ENCODE assay signal across 1 cellular context in genomic region chr14:76812422-76813383, GRCh38.
A peak's percentile ranks its signal among the peaks of the same experiment; 100 is the strongest.
TF ChIP-seq lines count a peak whose summit lies in the region.

Gene ANGEL1 (minus strand): TSS chr14:76812882. CDS start chr14:76812827, 55 bp downstream.

TF ChIP-seq in HepG2, 621 proteins besides CTCF, POLR2A, EP300 and RAD21 (continued from another document and continues in another):
- TF ChIP-seq ZNF597 (CRISPR knock-in tag; IDR thresholded peaks at IDR 0.05), result no peak
- TF ChIP-seq RFXAP (CRISPR knock-in tag; IDR thresholded peaks at IDR 0.05; ENCODE audit: borderline replicate concordance), result peak; percentile 31
- TF ChIP-seq ZNF766 (CRISPR knock-in tag; IDR thresholded peaks at IDR 0.05; ENCODE audit: borderline replicate concordance), result no peak
- no peak for TF ChIP-seq ZNF33A (CRISPR knock-in tag; IDR thresholded peaks at IDR 0.05; ENCODE audit: borderline replicate concordance)
- TF ChIP-seq MAFG (CRISPR knock-in tag; IDR thresholded peaks at IDR 0.05), result no peak
- peak; percentile 96 for TF ChIP-seq U2AF2 (IDR thresholded peaks at IDR 0.05; ENCODE audit: low read depth, low read length)
- TF ChIP-seq NPAS2 (CRISPR knock-in tag; IDR thresholded peaks at IDR 0.05; ENCODE audit: borderline replicate concordance), result no peak
- peak; percentile 57; the same call in 1 of the 2 replicates for TF ChIP-seq THAP8 (CRISPR knock-in tag; IDR thresholded peaks at IDR 0.05; ENCODE audit: borderline replicate concordance)
- TF ChIP-seq ATF7 (IDR thresholded peaks at IDR 0.05), result no peak
- no peak for TF ChIP-seq ATF7 (CRISPR knock-in tag; IDR thresholded peaks at IDR 0.05)
- peak; percentile 78; the same call in 1 of the 2 replicates for TF ChIP-seq E2F5 (CRISPR knock-in tag; conservative IDR thresholded peaks at IDR 0.05)
- no peak for TF ChIP-seq JUNB (CRISPR knock-in tag; IDR thresholded peaks at IDR 0.05; ENCODE audit: borderline replicate concordance)
- TF ChIP-seq ZSCAN12 (CRISPR knock-in tag; IDR thresholded peaks at IDR 0.05), result peak; percentile 24; the same call in 1 of the 2 replicates
- TF ChIP-seq ZNF253 (CRISPR knock-in tag; IDR thresholded peaks at IDR 0.05; ENCODE audit: borderline replicate concordance), result no peak
- peak; percentile 97 for TF ChIP-seq RBFOX2 (IDR thresholded peaks at IDR 0.05; ENCODE audit: low read depth, low read length)
- peak; percentile 90 for TF ChIP-seq ZFX (CRISPR knock-in tag; IDR thresholded peaks at IDR 0.05; ENCODE audit: low read depth)
- TF ChIP-seq DMTF1 (CRISPR knock-in tag; IDR thresholded peaks at IDR 0.05), result 0 out of 2 replicates have a peak, but pooled peaks have one; percentile 47
- TF ChIP-seq ZNF781 (CRISPR knock-in tag; IDR thresholded peaks at IDR 0.05; ENCODE audit: borderline replicate concordance, not compliant biosample characterization), result no peak
- no peak for TF ChIP-seq ZNF335 (CRISPR knock-in tag; IDR thresholded peaks at IDR 0.05)
- no peak for TF ChIP-seq CBX2 (IDR thresholded peaks at IDR 0.05; ENCODE audit: low read depth, low read length)
- 0 out of 2 replicates have a peak, but pooled peaks have one; percentile 26 for TF ChIP-seq CBX2 (CRISPR knock-in tag; IDR thresholded peaks at IDR 0.05; ENCODE audit: low read depth)
- peak; percentile 54 for TF ChIP-seq HNRNPLL (IDR thresholded peaks at IDR 0.05; ENCODE audit: low read depth, low read length, poor library complexity, severe bottlenecking)
- peak; percentile 85 for TF ChIP-seq RBM22 (optimal IDR thresholded peaks at IDR 0.05; ENCODE audit: low read length)
- TF ChIP-seq ARID5B (CRISPR knock-in tag; IDR thresholded peaks at IDR 0.05), result peak; percentile 59
- peak; percentile 85 for TF ChIP-seq ZBTB38 (CRISPR knock-in tag; IDR thresholded peaks at IDR 0.05)
- peak; percentile 11 to 84; a peak in 2 of 4 replicates for TF ChIP-seq KLF16 (CRISPR knock-in tag; IDR thresholded peaks at IDR 0.05)
- TF ChIP-seq HOXA7 (CRISPR knock-in tag; IDR thresholded peaks at IDR 0.05), result no peak
- TF ChIP-seq ZNF749 (CRISPR knock-in tag; IDR thresholded peaks at IDR 0.05; ENCODE audit: borderline replicate concordance), result peak; percentile 85; the same call in 1 of the 2 replicates
- no peak for TF ChIP-seq EZH2 (conservative IDR thresholded peaks at IDR 0.05; ENCODE audit: low read depth, low read length)
- peak; percentile 82 for TF ChIP-seq RNF2 (conservative IDR thresholded peaks at IDR 0.05; ENCODE audit: low read depth)
- 0 out of 2 replicates have a peak, but pooled peaks have one; percentile 30 for TF ChIP-seq ARID2 (CRISPR knock-in tag; IDR thresholded peaks at IDR 0.05; ENCODE audit: borderline replicate concordance)
- TF ChIP-seq TARDBP (CRISPR knock-in tag; IDR thresholded peaks at IDR 0.05), result 0 out of 2 replicates have a peak, but pooled peaks have one; percentile 72
- TF ChIP-seq NAIF1 (CRISPR knock-in tag; IDR thresholded peaks at IDR 0.05; ENCODE audit: borderline replicate concordance), result no peak
- no peak for TF ChIP-seq PAWR (CRISPR knock-in tag; IDR thresholded peaks at IDR 0.05; ENCODE audit: borderline replicate concordance)
- no peak for TF ChIP-seq E2F2 (CRISPR knock-in tag; IDR thresholded peaks at IDR 0.05; ENCODE audit: borderline replicate concordance)
- no peak for TF ChIP-seq SNAI1 (CRISPR knock-in tag; IDR thresholded peaks at IDR 0.05; ENCODE audit: borderline replicate concordance)
- peak; percentile 94 for TF ChIP-seq CCDC6 (CRISPR knock-in tag; IDR thresholded peaks at IDR 0.05)
- peak; percentile 82 for TF ChIP-seq USF2 (IDR thresholded peaks at IDR 0.05; ENCODE audit: low read depth, low read length)
- peak; percentile 87; the same call in 1 of the 2 replicates for TF ChIP-seq USF2 (CRISPR knock-in tag; IDR thresholded peaks at IDR 0.05; ENCODE audit: borderline replicate concordance)
- peak; percentile 35; the same call in 1 of the 2 replicates for TF ChIP-seq ZNF362 (CRISPR knock-in tag; IDR thresholded peaks at IDR 0.05; ENCODE audit: borderline replicate concordance)
- TF ChIP-seq SMYD3 (CRISPR knock-in tag; IDR thresholded peaks at IDR 0.05), result 0 out of 2 replicates have a peak, but pooled peaks have one; percentile 11
- peak; percentile 70; the same call in 1 of the 2 replicates for TF ChIP-seq HBP1 (CRISPR knock-in tag; IDR thresholded peaks at IDR 0.05; ENCODE audit: low read depth)
- peak; percentile 41; the same call in 1 of the 2 replicates for TF ChIP-seq ZNF281 (CRISPR knock-in tag; IDR thresholded peaks at IDR 0.05; ENCODE audit: borderline replicate concordance)
- TF ChIP-seq TSC22D2 (CRISPR knock-in tag; IDR thresholded peaks at IDR 0.05; ENCODE audit: borderline replicate concordance), result peak; percentile 34; the same call in 1 of the 2 replicates
- peak; percentile 92 for TF ChIP-seq ZNF607 (CRISPR knock-in tag; IDR thresholded peaks at IDR 0.05; ENCODE audit: borderline replicate concordance)
- no peak; the same call in 1 of the 2 replicates for TF ChIP-seq ZSCAN30 (CRISPR knock-in tag; IDR thresholded peaks at IDR 0.05)
